Comparison of ENCODE assay signal across 6 cellular contexts in genomic region chr1:154556422-154556821, GRCh38. TPM values are rescaled to one million over a fixed set of nuclear protein-coding genes. Genes with fewer than 3 reads are reported as not detected.
DNase-seq lines count a peak whose midpoint lies in the region; ATAC-seq and TF ChIP-seq lines count a peak whose summit lies in the region.

No MANE protein-coding gene starts in this region.

- CTCF ChIA-PET in activated naive CD4-positive, alpha-beta T cell treated with anti-CD3 and anti-CD28 coated beads for 36 hours (lab: Charles Lee): interaction anchor here (1.0 to 1.9 kb wide), 4 partner anchors 8 to 221 kb away, joined by 3 to 8 read pairs (median 4); no protein-coding TSS in a partner anchor

- no peaks in the 10 kb centered on the region for H3K4me1 ChIP-seq in foreskin keratinocyte

- DNase-seq in activated naive CD4-positive, alpha-beta T cell treated with anti-CD3 and anti-CD28 coated beads for 36 hours: no peak
- DNase-seq in activated naive CD4-positive, alpha-beta T cell treated with anti-CD3 and anti-CD28 coated beads, Interleukin-2, amount 50 U/mL, for 72 hours (ENCODE audit: low spot score in 2 of 2): no peak
- no peak for DNase-seq in glutamatergic neuron
- no peak for DNase-seq in type B pancreatic cell (ENCODE audit: extremely low spot score, unreplicated experiment)
- DNase-seq in foreskin keratinocyte: no peak

- peak overlapping the region; percentile 88 for H3K4me3 Mint-ChIP-seq in activated naive CD4-positive, alpha-beta T cell treated with anti-CD3 and anti-CD28 coated beads for 36 hours
- H3K4me3 Mint-ChIP-seq in glutamatergic neuron (ENCODE audit: unreplicated experiment) (peak overlapping the region; percentile 94), type B pancreatic cell (peak overlapping the region; percentile 96)

- no peak for ATAC-seq in activated naive CD4-positive, alpha-beta T cell treated with anti-CD3 and anti-CD28 coated beads, Interleukin-2, amount 50 U/mL, for 72 hours
- no peak for ATAC-seq in foreskin keratinocyte
- ATAC-seq in HG03469 (IDR thresholded peaks at IDR 0.05; ENCODE audit: unreplicated experiment): no peak

- H3K36me3 Mint-ChIP-seq in activated naive CD4-positive, alpha-beta T cell treated with anti-CD3 and anti-CD28 coated beads for 36 hours (ENCODE audit: low read depth): peaks cover 35% of the 10 kb centered on the region
- peaks cover 27 to 36% of the 10 kb centered on the region in 2 donors for H3K36me3 Mint-ChIP-seq in activated naive CD4-positive, alpha-beta T cell treated with anti-CD3 and anti-CD28 coated beads, Interleukin-2, amount 50 U/mL, for 72 hours
- H3K36me3 Mint-ChIP-seq in glutamatergic neuron (ENCODE audit: unreplicated experiment) (no peaks in the 10 kb centered on the region), type B pancreatic cell (peaks cover 17% of the 10 kb centered on the region)

- intact Hi-C loops in activated naive CD4-positive, alpha-beta T cell treated with anti-CD3 and anti-CD28 coated beads for 36 hours (cut with micrococcal nuclease): loop anchor here (5.0 kb wide), 1 partner anchor 374 kb away; no protein-coding TSS in a partner anchor

- H3K4me1 Mint-ChIP-seq in activated naive CD4-positive, alpha-beta T cell treated with anti-CD3 and anti-CD28 coated beads for 36 hours (ENCODE audit: low read depth): peaks cover 28% of the 10 kb centered on the region
- H3K4me1 Mint-ChIP-seq in glutamatergic neuron (ENCODE audit: low read depth, unreplicated experiment) (peaks cover 15% of the 10 kb centered on the region), type B pancreatic cell (ENCODE audit: unreplicated experiment) (peaks cover 31% of the 10 kb centered on the region)

- H3K9me3 Mint-ChIP-seq in activated naive CD4-positive, alpha-beta T cell treated with anti-CD3 and anti-CD28 coated beads for 36 hours: no peaks in the 10 kb centered on the region
- no peaks in the 10 kb centered on the region for H3K9me3 Mint-ChIP-seq in activated naive CD4-positive, alpha-beta T cell treated with anti-CD3 and anti-CD28 coated beads, Interleukin-2, amount 50 U/mL, for 72 hours
- H3K9me3 Mint-ChIP-seq in glutamatergic neuron (ENCODE audit: unreplicated experiment) (peaks cover 11% of the 10 kb centered on the region), type B pancreatic cell (no peaks in the 10 kb centered on the region)

- no peaks in the 10 kb centered on the region for H3K27me3 Mint-ChIP-seq in activated naive CD4-positive, alpha-beta T cell treated with anti-CD3 and anti-CD28 coated beads for 36 hours (ENCODE audit: low read depth)
- H3K27me3 Mint-ChIP-seq in glutamatergic neuron (ENCODE audit: unreplicated experiment) (peaks cover 13% of the 10 kb centered on the region), type B pancreatic cell (no peaks in the 10 kb centered on the region)

- TF ChIP-seq CTCF in glutamatergic neuron (IDR thresholded peaks at IDR 0.05; ENCODE audit: partially characterized antibody, unreplicated experiment) (no peak), type B pancreatic cell (conservative IDR thresholded peaks at IDR 0.05) (no peak), foreskin keratinocyte (conservative IDR thresholded peaks at IDR 0.05) (no peak)

- H3K27me3 ChIP-seq in foreskin keratinocyte: no peaks in the 10 kb centered on the region

- H3K27ac Mint-ChIP-seq in activated naive CD4-positive, alpha-beta T cell treated with anti-CD3 and anti-CD28 coated beads for 36 hours: peak overlapping the region; percentile 31
- peak overlapping the region in 1 of 2 donors; percentile 94 for H3K27ac Mint-ChIP-seq in activated naive CD4-positive, alpha-beta T cell treated with anti-CD3 and anti-CD28 coated beads, Interleukin-2, amount 50 U/mL, for 72 hours
- H3K27ac Mint-ChIP-seq in glutamatergic neuron (ENCODE audit: unreplicated experiment) (no peak overlapping the region), type B pancreatic cell (peak overlapping the region; percentile 69)

- H3K27ac ChIP-seq in foreskin keratinocyte: no peak overlapping the region

RNA-seq across cellular contexts. Expression of gene UBE2Q1, which starts 2.0 kb away (rescaled TPM):
- 10 to 100 TPM; 79.2 to 84.6 TPM for total RNA-seq in activated naive CD4-positive, alpha-beta T cell treated with anti-CD3 and anti-CD28 coated beads for 36 hours
- 100 to 1,000 TPM in 1 of 2 donors, 10 to 100 TPM in 1; 99.5 to 113 TPM for total RNA-seq in activated naive CD4-positive, alpha-beta T cell treated with anti-CD3 and anti-CD28 coated beads, Interleukin-2, amount 50 U/mL, for 72 hours
- total RNA-seq in glutamatergic neuron (ENCODE audit: unreplicated experiment) (80.5 TPM), type B pancreatic cell (ENCODE audit: low replicate concordance) (69.1 and 73.9 TPM in 2 replicates), foreskin keratinocyte (33.8 and 35.2 TPM in 2 replicates)
- polyA plus RNA-seq in foreskin keratinocyte: 42.0 and 48.4 TPM in 2 replicates

RNA-seq across cellular contexts. Expression of gene CHRNB2, which starts 11.2 kb away (rescaled TPM):
- not detected for total RNA-seq in activated naive CD4-positive, alpha-beta T cell treated with anti-CD3 and anti-CD28 coated beads for 36 hours
- under 1 TPM; 0.09 to 0.10 TPM for total RNA-seq in activated naive CD4-positive, alpha-beta T cell treated with anti-CD3 and anti-CD28 coated beads, Interleukin-2, amount 50 U/mL, for 72 hours
- 44.9 TPM for total RNA-seq in glutamatergic neuron (ENCODE audit: unreplicated experiment)
- total RNA-seq in type B pancreatic cell (ENCODE audit: low replicate concordance): 4.2 and 4.6 TPM in 2 replicates
- 0.03 and 0.07 TPM in 2 replicates for total RNA-seq in foreskin keratinocyte
- 0.02 and 0.07 TPM in 2 replicates for polyA plus RNA-seq in foreskin keratinocyte

RNA-seq across cellular contexts. Expression of gene ADAR, which starts 51.6 kb away (rescaled TPM):
- total RNA-seq in activated naive CD4-positive, alpha-beta T cell treated with anti-CD3 and anti-CD28 coated beads for 36 hours: 100 to 1,000 TPM; 301 to 313 TPM
- total RNA-seq in activated naive CD4-positive, alpha-beta T cell treated with anti-CD3 and anti-CD28 coated beads, Interleukin-2, amount 50 U/mL, for 72 hours: 100 to 1,000 TPM; 189 to 332 TPM
- 166 TPM for total RNA-seq in glutamatergic neuron (ENCODE audit: unreplicated experiment)
- total RNA-seq in type B pancreatic cell (ENCODE audit: low replicate concordance): 180 and 184 TPM in 2 replicates
- total RNA-seq in foreskin keratinocyte: 154 and 166 TPM in 2 replicates
- 46.0 and 49.4 TPM in 2 replicates for polyA plus RNA-seq in foreskin keratinocyte

RNA-seq across cellular contexts. Expression of gene SHE, which starts 54.2 kb away (rescaled TPM):
- not detected for total RNA-seq in activated naive CD4-positive, alpha-beta T cell treated with anti-CD3 and anti-CD28 coated beads for 36 hours
- not detected for total RNA-seq in activated naive CD4-positive, alpha-beta T cell treated with anti-CD3 and anti-CD28 coated beads, Interleukin-2, amount 50 U/mL, for 72 hours
- total RNA-seq in glutamatergic neuron (ENCODE audit: unreplicated experiment) (0.07 TPM), type B pancreatic cell (ENCODE audit: low replicate concordance) (0.17 and 0.27 TPM in 2 replicates), foreskin keratinocyte (not detected in 2 replicates)
- not detected in 2 replicates for polyA plus RNA-seq in foreskin keratinocyte

RNA-seq across cellular contexts. Expression of gene TDRD10, which starts 54.4 kb away (rescaled TPM):
- not detected for total RNA-seq in activated naive CD4-positive, alpha-beta T cell treated with anti-CD3 and anti-CD28 coated beads for 36 hours
- not detected for total RNA-seq in activated naive CD4-positive, alpha-beta T cell treated with anti-CD3 and anti-CD28 coated beads, Interleukin-2, amount 50 U/mL, for 72 hours
- total RNA-seq in glutamatergic neuron (ENCODE audit: unreplicated experiment) (not detected), type B pancreatic cell (ENCODE audit: low replicate concordance) (not detected in 2 replicates), foreskin keratinocyte (not detected in 2 replicates)
- polyA plus RNA-seq in foreskin keratinocyte: not detected in 2 replicates
